22 cellular contexts compared by ENCODE assay signal in genomic region chr20:38204936-38205435, GRCh38. TPM values are rescaled to one million over a fixed set of nuclear protein-coding genes. Genes with fewer than 3 reads are reported as not detected.
"Had no signal": no experiment of that assay in that cellular context is flagged by ENCODE, and none has a peak within 500 bp of the region (broad histone marks: within the 10 kb centered on the region; RNA-seq: fewer than 3 reads in every experiment).

No MANE protein-coding gene starts in this region.

- H3K27ac ChIP-seq: colonic mucosa, epithelial cell of prostate, esophagus squamous epithelium, gastrocnemius medialis, neural progenitor cell, parathyroid adenoma, prostate gland, right atrium auricular region, stomach, thyroid gland had no signal

- H3K4me1 ChIP-seq: colonic mucosa, gastrocnemius medialis, neural progenitor cell, parathyroid adenoma, prostate gland, thyroid gland had no signal

- H3K4me3 ChIP-seq: colonic mucosa, esophagus squamous epithelium, gastrocnemius medialis, lung, neural progenitor cell, prostate gland, right atrium auricular region, stomach, thyroid gland had no signal

- H3K36me3 ChIP-seq: colonic mucosa, esophagus squamous epithelium, gastrocnemius medialis, neural progenitor cell, prostate gland, right atrium auricular region, stomach, thyroid gland had no signal

- DNase-seq: colonic mucosa; effector CD8-positive, alpha-beta T cell; endodermal cell; esophagus squamous epithelium; foreskin fibroblast; gastrocnemius medialis; head of caudate nucleus; kidney; stimulated activated CD4-positive, alpha-beta T cell treated with anti-CD3 and anti-CD28 coated beads, Interleukin-2, amount 100 ng/mL, for 24 hours; stimulated activated CD4-positive, alpha-beta T cell treated with anti-CD3 and anti-CD28 coated beads, Interleukin-4, amount 100 ng/mL, for 24 hours; stimulated activated naive CD4-positive, alpha-beta T cell treated with Interleukin-2 at 50 U/mL for 16 hours; stomach; thyroid gland had no signal

- H3K27me3 ChIP-seq: colonic mucosa, gastrocnemius medialis, neural progenitor cell, right atrium auricular region, thyroid gland had no signal

- ATAC-seq: gastrocnemius medialis; left lobe of liver; sciatic nerve; stimulated activated effector memory CD8-positive, alpha-beta T cell treated with anti-CD3 and anti-CD28 coated beads, Interleukin-12 subunit alpha, Interleukin-12 subunit beta, amount 100 ng/mL, for 72 hours had no signal

- H3K9me3 ChIP-seq: colonic mucosa, esophagus squamous epithelium, gastrocnemius medialis, prostate gland, right atrium auricular region, stomach, thyroid gland had no signal

RNA-seq across cellular contexts. Expression of gene KIAA1755, which starts 55.5 kb away (rescaled TPM):
- total RNA-seq: endodermal cell had no signal
